Comparison of ENCODE assay signal across 27 cellular contexts in genomic region chr2:128940378-128940777, GRCh38.
"Had no signal": no experiment of that assay in that cellular context is flagged by ENCODE, and none has a peak within 500 bp of the region (broad histone marks: within the 10 kb centered on the region; RNA-seq: fewer than 3 reads in every experiment).

No MANE protein-coding gene starts in this region.

- H3K4me3 ChIP-seq: colonic mucosa, coronary artery, dorsolateral prefrontal cortex, esophagus squamous epithelium, gastrocnemius medialis, gastroesophageal sphincter, heart left ventricle, heart right ventricle had no signal

- H3K27me3 ChIP-seq: colonic mucosa, esophagus squamous epithelium, foreskin keratinocyte, gastrocnemius medialis, gastroesophageal sphincter, heart right ventricle had no signal

- H3K36me3 ChIP-seq: colonic mucosa, esophagus squamous epithelium, gastrocnemius medialis, gastroesophageal sphincter, heart left ventricle, heart right ventricle had no signal

- H3K27ac ChIP-seq: colonic mucosa, coronary artery, dorsolateral prefrontal cortex, epithelial cell of prostate, esophagus squamous epithelium, foreskin keratinocyte, gastrocnemius medialis, gastroesophageal sphincter, heart left ventricle, heart right ventricle had no signal

- FAIRE-seq: colon, endometrium, endothelial cell of umbilical vein, frontal cortex had no signal

- H3K9me3 ChIP-seq: colonic mucosa, esophagus squamous epithelium, gastrocnemius medialis, gastroesophageal sphincter, heart left ventricle had no signal

- H3K4me1 ChIP-seq: colonic mucosa, foreskin keratinocyte, gastrocnemius medialis, heart left ventricle, heart right ventricle had no signal

- ATAC-seq: effector memory CD8-positive, alpha-beta T cell; esophagus mucosa; foreskin keratinocyte; gastrocnemius medialis; gastroesophageal sphincter; heart left ventricle; heart right ventricle had no signal

- DNase-seq: colonic mucosa; cortex of kidney; dermis blood vessel endothelial cell; dorsolateral prefrontal cortex; effector CD4-positive, alpha-beta T cell; effector CD8-positive, alpha-beta T cell; effector memory CD4-positive, alpha-beta T cell; effector memory CD8-positive, alpha-beta T cell; endodermal cell; erythroblast; esophagus squamous epithelium; foreskin fibroblast; foreskin keratinocyte; foreskin melanocyte; gastrocnemius medialis; glutamatergic neuron; head of caudate nucleus; heart left ventricle; heart right ventricle had no signal
